ENCODE assay signal across 12 cellular contexts in the genomic region with DNA sequence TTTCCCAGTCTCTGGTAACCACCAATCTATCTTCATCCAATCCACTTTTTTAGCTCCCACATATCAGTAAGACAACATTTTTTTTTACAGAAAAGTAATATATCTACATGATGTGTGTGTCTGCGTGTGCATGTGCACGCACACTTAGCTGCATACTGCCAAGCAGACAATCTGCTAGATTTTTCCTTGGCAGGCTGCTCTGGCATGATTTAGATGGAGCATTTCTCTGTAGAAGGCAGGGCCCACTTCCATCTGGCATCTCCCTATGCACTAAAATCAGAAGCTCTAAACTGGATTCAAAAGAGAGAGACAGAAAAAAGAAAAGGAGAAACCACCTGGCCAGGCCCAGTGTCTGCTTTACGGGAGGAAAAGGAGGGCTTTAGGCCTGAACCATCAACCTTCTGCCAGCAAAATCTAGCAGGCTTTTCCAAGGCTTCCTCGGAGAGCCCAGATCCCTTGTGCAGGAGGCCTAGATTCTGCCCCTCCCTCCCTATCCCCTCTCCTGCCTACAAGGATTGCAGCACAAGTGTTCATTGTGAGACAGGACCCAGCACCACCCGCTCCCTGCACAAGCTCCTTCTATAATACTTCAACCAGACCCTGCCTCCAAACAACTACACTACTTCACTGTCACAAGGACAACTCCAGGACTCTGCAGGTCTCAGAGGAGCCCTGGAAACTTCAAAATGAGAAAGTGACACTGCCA.
DNase-seq lines count a peak whose midpoint lies in the region; ATAC-seq and TF ChIP-seq lines count a peak whose summit lies in the region.
"Had no signal": no experiment of that assay in that cellular context is flagged by ENCODE, and none has a peak within 500 bp of the region (broad histone marks: within the 10 kb centered on the region; RNA-seq: fewer than 3 reads in every experiment).

No MANE protein-coding gene starts in this region.

- POLR2A ChIA-PET in activated CD4-positive, alpha-beta T cell treated with anti-CD3 and anti-CD28 coated beads, Interleukin-2, amount 10 ng/mL, durations not matched to agents 7 days and 5 days (lab: Charles Lee) = no interaction called here

- no peak for TF ChIP-seq POLR2A in gastrocnemius medialis (IDR thresholded peaks at IDR 0.05)
- no peak for TF ChIP-seq POLR2A in vagina (IDR thresholded peaks at IDR 0.05)

- H3K27me3 Mint-ChIP-seq in T-helper 1 cell treated with Interleukin-12 subunit alpha and Interleukin-12 subunit beta and Interleukin-4 antibody, amounts not matched to agents 30 μg/mL and 1 μg/mL, for 36 hours (ENCODE audit: low read depth) = no peaks in the 10 kb centered on the region
- H3K27me3 Mint-ChIP-seq in activated CD4-positive, alpha-beta T cell treated with anti-CD3 and anti-CD28 coated beads, Interleukin-2, amount 10 ng/mL, durations not matched to agents 7 days and 5 days = no peaks in the 10 kb centered on the region
- H3K27me3 Mint-ChIP-seq: progenitor cell of endocrine pancreas had no signal

- H3K27me3 ChIP-seq in left ventricle myocardium inferior (ENCODE audit: low read depth) (no peaks in the 10 kb centered on the region), gastrocnemius medialis (no peaks in the 10 kb centered on the region), vagina (no peaks in the 10 kb centered on the region)

- CTCF ChIA-PET in activated CD4-positive, alpha-beta T cell treated with anti-CD3 and anti-CD28 coated beads, Interleukin-2, amount 10 ng/mL, durations not matched to agents 7 days and 5 days (lab: Charles Lee) = no interaction called here

- intact Hi-C loops in left ventricle myocardium inferior (cut with micrococcal nuclease) (no loop called here), gastrocnemius medialis (cut with DNase I; ENCODE audit: low total_unique reads) (no loop called here), vagina (cut with DNase I) (no loop called here)

- ATAC-seq in gastrocnemius medialis = no peak
- ATAC-seq: HCT116 had no signal

- TF ChIP-seq CTCF in left ventricle myocardium inferior (IDR thresholded peaks at IDR 0.05; ENCODE audit: borderline replicate concordance) = no peak
- TF ChIP-seq CTCF in gastrocnemius medialis (IDR thresholded peaks at IDR 0.05 in 4 of 5, conservative IDR thresholded peaks at IDR 0.05 in 1 of 5) = no peak
- no peak for TF ChIP-seq CTCF in vagina (IDR thresholded peaks at IDR 0.05)

- H3K27ac Mint-ChIP-seq in T-helper 1 cell treated with Interleukin-12 subunit alpha and Interleukin-12 subunit beta and Interleukin-4 antibody, amounts not matched to agents 30 μg/mL and 1 μg/mL, for 36 hours = peak overlapping the region; percentile 37
- no peak overlapping the region for H3K27ac Mint-ChIP-seq in activated CD4-positive, alpha-beta T cell treated with anti-CD3 and anti-CD28 coated beads, Interleukin-2, amount 10 ng/mL, durations not matched to agents 7 days and 5 days
- H3K27ac Mint-ChIP-seq: progenitor cell of endocrine pancreas had no signal

- H3K36me3 ChIP-seq in left ventricle myocardium inferior (peaks cover 94% of the 10 kb centered on the region), gastrocnemius medialis (peaks cover 0 to 45% of the 10 kb centered on the region in 2 donors), vagina (peaks cover 0 to 59% of the 10 kb centered on the region in 2 donors)

- peaks cover 33% of the 10 kb centered on the region for H3K4me1 Mint-ChIP-seq in T-helper 1 cell treated with Interleukin-12 subunit alpha and Interleukin-12 subunit beta and Interleukin-4 antibody, amounts not matched to agents 30 μg/mL and 1 μg/mL, for 36 hours (ENCODE audit: low read depth)
- peaks cover 31% of the 10 kb centered on the region for H3K4me1 Mint-ChIP-seq in activated CD4-positive, alpha-beta T cell treated with anti-CD3 and anti-CD28 coated beads, Interleukin-2, amount 10 ng/mL, durations not matched to agents 7 days and 5 days

- H3K4me3 ChIP-seq in left ventricle myocardium inferior (no peak overlapping the region), gastrocnemius medialis (no peak overlapping the region), vagina (no peak overlapping the region)

- H3K4me1 ChIP-seq in left ventricle myocardium inferior (peaks cover 12% of the 10 kb centered on the region), gastrocnemius medialis (peaks cover 4 to 11% of the 10 kb centered on the region in 2 donors), vagina (no peaks in the 10 kb centered on the region)

- no peak overlapping the region for H3K4me3 Mint-ChIP-seq in T-helper 1 cell treated with Interleukin-12 subunit alpha and Interleukin-12 subunit beta and Interleukin-4 antibody, amounts not matched to agents 30 μg/mL and 1 μg/mL, for 36 hours
- H3K4me3 Mint-ChIP-seq in activated CD4-positive, alpha-beta T cell treated with anti-CD3 and anti-CD28 coated beads, Interleukin-2, amount 10 ng/mL, durations not matched to agents 7 days and 5 days = no peak overlapping the region

- H3K27ac ChIP-seq in left ventricle myocardium inferior (replicated peaks) = peak overlapping the region; percentile 18
- H3K27ac ChIP-seq in gastrocnemius medialis = peak overlapping the region in 3 of 4 donors; percentile 2 to 67 (median 45)
- H3K27ac ChIP-seq in vagina = no peak overlapping the region

- DNase-seq in T-helper 1 cell (no peak), amygdala (lab: John Stamatoyannopoulos, UW) (peak in 38 of 56 donors; percentile 5 to 70 (median 30)), left ventricle myocardium inferior (no peak), gastrocnemius medialis (no peak), NCI-H146 (lab: John Stamatoyannopoulos, UW) (no peak), vagina (ENCODE audit: extremely low spot score in 2 of 2) (no peak)
- DNase-seq in activated CD4-positive, alpha-beta T cell treated with anti-CD3 and anti-CD28 coated beads, Interleukin-2, amount 10 ng/mL, durations not matched to agents 7 days and 5 days = no peak
- DNase-seq: activated gamma-delta T cell, midbrain had no signal

- peaks cover 3% of the 10 kb centered on the region for H3K9me3 ChIP-seq in left ventricle myocardium inferior (replicated peaks)
- H3K9me3 ChIP-seq in gastrocnemius medialis = no peaks in the 10 kb centered on the region
- H3K9me3 ChIP-seq in vagina = no peaks in the 10 kb centered on the region

- in situ Hi-C loops in gastrocnemius medialis (cut with MboI; ENCODE audit: low sequenced_read_pairs in 4 of 4) = no loop called here

- H3K9me3 Mint-ChIP-seq in T-helper 1 cell treated with Interleukin-12 subunit alpha and Interleukin-12 subunit beta and Interleukin-4 antibody, amounts not matched to agents 30 μg/mL and 1 μg/mL, for 36 hours = peaks cover 9% of the 10 kb centered on the region
- peaks cover 13% of the 10 kb centered on the region for H3K9me3 Mint-ChIP-seq in activated CD4-positive, alpha-beta T cell treated with anti-CD3 and anti-CD28 coated beads, Interleukin-2, amount 10 ng/mL, durations not matched to agents 7 days and 5 days

- H3K36me3 Mint-ChIP-seq in T-helper 1 cell treated with Interleukin-12 subunit alpha and Interleukin-12 subunit beta and Interleukin-4 antibody, amounts not matched to agents 30 μg/mL and 1 μg/mL, for 36 hours (ENCODE audit: low read depth) = peaks cover 75% of the 10 kb centered on the region
- H3K36me3 Mint-ChIP-seq in activated CD4-positive, alpha-beta T cell treated with anti-CD3 and anti-CD28 coated beads, Interleukin-2, amount 10 ng/mL, durations not matched to agents 7 days and 5 days (ENCODE audit: low read depth) = peaks cover 83% of the 10 kb centered on the region

Comparison
In these comparisons a context has a peak if more than half of its experiments do, and no peak if none do; other contexts are left out.
1. DNase-seq: peak in amygdala (38 of 56); none in T-helper 1 cell (0 of 5), left ventricle myocardium inferior (single experiment), gastrocnemius medialis (0 of 2), activated CD4-positive, alpha-beta T cell treated with anti-CD3 and anti-CD28 coated beads, Interleukin-2, amount 10 ng/mL, durations not matched to agents 7 days and 5 days (single experiment), NCI-H146 (single experiment) and vagina (0 of 2).